ENCODE assay signal across 2 cellular contexts in genomic region chr15:50425219-50425618, GRCh38.
TF ChIP-seq lines count a peak whose summit lies in the region.

No MANE protein-coding gene starts in this region.

TF ChIP-seq in HCT116, 20 proteins besides CTCF, POLR2A, EP300 and RAD21 (continued from another document):
- TF ChIP-seq REST (IDR thresholded peaks at IDR 0.05; ENCODE audit: low read depth), result no peak
- no peak for TF ChIP-seq JUND (IDR thresholded peaks at IDR 0.05)
- TF ChIP-seq FOSL1 (IDR thresholded peaks at IDR 0.05; ENCODE audit: low read depth), result no peak
- TF ChIP-seq CEBPB (IDR thresholded peaks at IDR 0.05; ENCODE audit: low read depth), result no peak
- TF ChIP-seq, protein P1, sequence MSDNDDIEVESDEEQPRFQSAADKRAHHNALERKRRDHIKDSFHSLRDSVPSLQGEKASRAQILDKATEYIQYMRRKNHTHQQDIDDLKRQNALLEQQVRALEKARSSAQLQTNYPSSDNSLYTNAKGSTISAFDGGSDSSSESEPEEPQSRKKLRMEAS (IDR thresholded peaks at IDR 0.05), result no peak
- no peak for TF ChIP-seq EZH2phosphoT487 (IDR thresholded peaks at IDR 0.05; ENCODE audit: borderline replicate concordance)
- TF ChIP-seq, protein P2, sequence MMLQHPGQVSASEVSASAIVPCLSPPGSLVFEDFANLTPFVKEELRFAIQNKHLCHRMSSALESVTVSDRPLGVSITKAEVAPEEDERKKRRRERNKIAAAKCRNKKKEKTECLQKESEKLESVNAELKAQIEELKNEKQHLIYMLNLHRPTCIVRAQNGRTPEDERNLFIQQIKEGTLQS (IDR thresholded peaks at IDR 0.05), result no peak
TF ChIP-seq in HCT116: peak in this region for 0.

TF ChIP-seq in WTC11, 78 proteins besides CTCF, POLR2A, EP300 and RAD21 (continued from another document):
- TF ChIP-seq, protein P3, sequence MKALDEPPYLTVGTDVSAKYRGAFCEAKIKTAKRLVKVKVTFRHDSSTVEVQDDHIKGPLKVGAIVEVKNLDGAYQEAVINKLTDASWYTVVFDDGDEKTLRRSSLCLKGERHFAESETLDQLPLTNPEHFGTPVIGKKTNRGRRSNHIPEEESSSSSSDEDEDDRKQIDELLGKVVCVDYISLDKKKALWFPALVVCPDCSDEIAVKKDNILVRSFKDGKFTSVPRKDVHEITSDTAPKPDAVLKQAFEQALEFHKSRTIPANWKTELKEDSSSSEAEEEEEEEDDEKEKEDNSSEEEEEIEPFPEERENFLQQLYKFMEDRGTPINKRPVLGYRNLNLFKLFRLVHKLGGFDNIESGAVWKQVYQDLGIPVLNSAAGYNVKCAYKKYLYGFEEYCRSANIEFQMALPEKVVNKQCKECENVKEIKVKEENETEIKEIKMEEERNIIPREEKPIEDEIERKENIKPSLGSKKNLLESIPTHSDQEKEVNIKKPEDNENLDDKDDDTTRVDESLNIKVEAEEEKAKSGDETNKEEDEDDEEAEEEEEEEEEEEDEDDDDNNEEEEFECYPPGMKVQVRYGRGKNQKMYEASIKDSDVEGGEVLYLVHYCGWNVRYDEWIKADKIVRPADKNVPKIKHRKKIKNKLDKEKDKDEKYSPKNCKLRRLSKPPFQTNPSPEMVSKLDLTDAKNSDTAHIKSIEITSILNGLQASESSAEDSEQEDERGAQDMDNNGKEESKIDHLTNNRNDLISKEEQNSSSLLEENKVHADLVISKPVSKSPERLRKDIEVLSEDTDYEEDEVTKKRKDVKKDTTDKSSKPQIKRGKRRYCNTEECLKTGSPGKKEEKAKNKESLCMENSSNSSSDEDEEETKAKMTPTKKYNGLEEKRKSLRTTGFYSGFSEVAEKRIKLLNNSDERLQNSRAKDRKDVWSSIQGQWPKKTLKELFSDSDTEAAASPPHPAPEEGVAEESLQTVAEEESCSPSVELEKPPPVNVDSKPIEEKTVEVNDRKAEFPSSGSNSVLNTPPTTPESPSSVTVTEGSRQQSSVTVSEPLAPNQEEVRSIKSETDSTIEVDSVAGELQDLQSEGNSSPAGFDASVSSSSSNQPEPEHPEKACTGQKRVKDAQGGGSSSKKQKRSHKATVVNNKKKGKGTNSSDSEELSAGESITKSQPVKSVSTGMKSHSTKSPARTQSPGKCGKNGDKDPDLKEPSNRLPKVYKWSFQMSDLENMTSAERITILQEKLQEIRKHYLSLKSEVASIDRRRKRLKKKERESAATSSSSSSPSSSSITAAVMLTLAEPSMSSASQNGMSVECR (CRISPR knock-in tag; IDR thresholded peaks at IDR 0.05; ENCODE audit: borderline replicate concordance), result no peak
- TF ChIP-seq ZMAT4 (CRISPR knock-in tag; IDR thresholded peaks at IDR 0.05), result no peak
